In the genomic region with DNA sequence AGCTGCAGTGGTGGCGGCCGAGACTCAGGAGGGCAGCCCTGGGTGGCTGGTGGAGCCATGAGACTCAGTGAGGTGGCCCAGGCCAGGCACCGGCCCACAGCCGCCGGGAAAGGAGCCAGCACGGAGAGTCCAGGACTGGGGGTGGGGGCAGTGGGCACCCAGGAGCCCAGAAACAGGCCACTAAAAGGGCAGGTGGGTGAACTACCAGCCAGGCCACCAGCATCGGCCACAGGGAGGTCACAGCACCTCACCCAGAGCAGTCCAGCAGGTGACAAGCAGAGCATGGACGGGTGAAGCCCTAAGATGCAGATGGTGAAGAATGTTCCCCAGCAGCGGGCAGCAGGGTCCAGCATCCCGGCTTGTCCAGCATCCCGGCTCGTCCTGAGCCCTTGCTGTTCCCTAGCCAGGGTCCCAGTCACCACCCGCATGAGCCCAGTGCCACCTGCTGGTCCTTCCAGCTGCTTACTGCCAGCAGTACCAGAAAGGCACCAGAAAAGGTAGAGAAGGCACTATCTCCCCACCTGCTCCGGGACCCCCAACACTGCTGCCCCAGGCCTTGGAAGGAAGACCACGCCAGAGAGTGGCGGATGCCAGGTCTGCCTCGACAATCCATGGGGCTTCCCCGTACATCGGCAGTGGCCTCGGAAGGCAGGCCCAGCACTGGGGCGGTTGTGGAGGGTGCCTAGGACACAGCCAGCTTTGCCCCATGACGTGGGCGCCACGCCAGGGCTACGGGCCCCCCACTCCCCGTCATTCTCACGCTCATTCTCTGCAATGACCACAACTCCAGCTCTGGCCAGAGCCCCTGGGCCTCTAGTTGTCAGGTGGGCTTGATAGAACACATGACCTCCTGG, we compare ENCODE assay signal across 1 cellular context.
A peak's percentile ranks its signal among the peaks of the same experiment; 100 is the strongest.
TF ChIP-seq lines count a peak whose summit lies in the region.

No MANE protein-coding gene starts in this region.

TF ChIP-seq in neural cell, 6 proteins besides CTCF, POLR2A, EP300 and RAD21:
- TF ChIP-seq, protein P1, sequence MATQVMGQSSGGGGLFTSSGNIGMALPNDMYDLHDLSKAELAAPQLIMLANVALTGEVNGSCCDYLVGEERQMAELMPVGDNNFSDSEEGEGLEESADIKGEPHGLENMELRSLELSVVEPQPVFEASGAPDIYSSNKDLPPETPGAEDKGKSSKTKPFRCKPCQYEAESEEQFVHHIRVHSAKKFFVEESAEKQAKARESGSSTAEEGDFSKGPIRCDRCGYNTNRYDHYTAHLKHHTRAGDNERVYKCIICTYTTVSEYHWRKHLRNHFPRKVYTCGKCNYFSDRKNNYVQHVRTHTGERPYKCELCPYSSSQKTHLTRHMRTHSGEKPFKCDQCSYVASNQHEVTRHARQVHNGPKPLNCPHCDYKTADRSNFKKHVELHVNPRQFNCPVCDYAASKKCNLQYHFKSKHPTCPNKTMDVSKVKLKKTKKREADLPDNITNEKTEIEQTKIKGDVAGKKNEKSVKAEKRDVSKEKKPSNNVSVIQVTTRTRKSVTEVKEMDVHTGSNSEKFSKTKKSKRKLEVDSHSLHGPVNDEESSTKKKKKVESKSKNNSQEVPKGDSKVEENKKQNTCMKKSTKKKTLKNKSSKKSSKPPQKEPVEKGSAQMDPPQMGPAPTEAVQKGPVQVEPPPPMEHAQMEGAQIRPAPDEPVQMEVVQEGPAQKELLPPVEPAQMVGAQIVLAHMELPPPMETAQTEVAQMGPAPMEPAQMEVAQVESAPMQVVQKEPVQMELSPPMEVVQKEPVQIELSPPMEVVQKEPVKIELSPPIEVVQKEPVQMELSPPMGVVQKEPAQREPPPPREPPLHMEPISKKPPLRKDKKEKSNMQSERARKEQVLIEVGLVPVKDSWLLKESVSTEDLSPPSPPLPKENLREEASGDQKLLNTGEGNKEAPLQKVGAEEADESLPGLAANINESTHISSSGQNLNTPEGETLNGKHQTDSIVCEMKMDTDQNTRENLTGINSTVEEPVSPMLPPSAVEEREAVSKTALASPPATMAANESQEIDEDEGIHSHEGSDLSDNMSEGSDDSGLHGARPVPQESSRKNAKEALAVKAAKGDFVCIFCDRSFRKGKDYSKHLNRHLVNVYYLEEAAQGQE (IDR thresholded peaks at IDR 0.05; ENCODE audit: borderline replicate concordance) = no peak
- peak; percentile 74 for TF ChIP-seq SMC3 (conservative IDR thresholded peaks at IDR 0.05; ENCODE audit: poor library complexity)
